13 cellular contexts compared by ENCODE assay signal in genomic region chr2:69196327-69197117, GRCh38.
DNase-seq lines count a peak whose midpoint lies in the region; ATAC-seq, FAIRE-seq and TF ChIP-seq lines count a peak whose summit lies in the region.
"Had no signal": no experiment of that assay in that cellular context is flagged by ENCODE, and none has a peak within 500 bp of the region (broad histone marks: within the 10 kb centered on the region; RNA-seq: fewer than 3 reads in every experiment).

No MANE protein-coding gene starts in this region.

- intact Hi-C loops in breast epithelium (cut with DNase I; ENCODE audit: low total_unique reads) (no loop called here), mucosa of descending colon (cut with DNase I, micrococcal nuclease) (no loop called here)

- TF ChIP-seq RAD21 in A549 (conservative IDR thresholded peaks at IDR 0.05 in 1 of 2, IDR thresholded peaks at IDR 0.05 in 1 of 2), result no peak

- no peak overlapping the region for H3K4me3 ChIP-seq in A549
- H3K4me3 ChIP-seq in breast epithelium, result no peak overlapping the region
- H3K4me3 ChIP-seq in mucosa of descending colon, result no peak overlapping the region
- H3K4me3 ChIP-seq: cardiac muscle cell had no signal

- no peak for TF ChIP-seq CTCF in A549 (IDR thresholded peaks at IDR 0.05)
- no peak for TF ChIP-seq CTCF in breast epithelium (IDR thresholded peaks at IDR 0.05)
- no peak for TF ChIP-seq CTCF in mucosa of descending colon (IDR thresholded peaks at IDR 0.05)

- no peaks in the 10 kb centered on the region for H3K27me3 ChIP-seq in breast epithelium
- H3K27me3 ChIP-seq: cardiac muscle cell had no signal

- H3K9me3 ChIP-seq in A549 (no peaks in the 10 kb centered on the region), breast epithelium (no peaks in the 10 kb centered on the region), mucosa of descending colon (no peaks in the 10 kb centered on the region)

- CTCF ChIA-PET in A549 (lab: Yijun Ruan, JAX), result interaction anchor here (0.7 to 3.8 kb wide), 7 partner anchors 9 to 561 kb away, joined by 3 to 15 read pairs (median 3); no protein-coding TSS in a partner anchor

- TF ChIP-seq EP300 in A549 (IDR thresholded peaks at IDR 0.05), result no peak

- H3K4me1 ChIP-seq in A549, result peaks cover 5% of the 10 kb centered on the region; the same call in 1 of the 3 replicates
- H3K4me1 ChIP-seq in breast epithelium, result no peaks in the 10 kb centered on the region
- peaks cover 2% of the 10 kb centered on the region for H3K4me1 ChIP-seq in mucosa of descending colon (ENCODE audit: low read depth)

- H3K27ac ChIP-seq in A549 (peak overlapping the region in 1 of 2 experiments; percentile 9; a peak in 1 of 6 replicates), breast epithelium (peak overlapping the region; percentile 54 to 73)
- H3K27ac ChIP-seq: cardiac muscle cell, parathyroid adenoma had no signal

- H3K36me3 ChIP-seq in breast epithelium, result no peaks in the 10 kb centered on the region
- H3K36me3 ChIP-seq in mucosa of descending colon (ENCODE audit: low read depth), result no peaks in the 10 kb centered on the region

- DNase-seq in A549 (ENCODE audit: low read depth in 1 of 2, low spot score in 1 of 2), result peak in 1 of 2 experiments; percentile 58
- peak; percentile 92 for DNase-seq in HCEC 1CT
- no peak for DNase-seq in breast epithelium (ENCODE audit: low spot score in 2 of 2)
- no peak for DNase-seq in mucosa of descending colon
- DNase-seq in activated CD4-positive, alpha-beta T cell treated with anti-CD3 and anti-CD28 coated beads for 1 hour, result no peak
- DNase-seq in D341Med (ENCODE audit: low spot score), result no peak
- DNase-seq: activated CD4-positive, alpha-beta T cell treated with anti-CD3 and anti-CD28 coated beads, Interleukin-2, amount 50 U/mL, for 4 hours; CD4-positive, alpha-beta memory T cell; stimulated activated CD8-positive, alpha-beta memory T cell treated with anti-CD3 and anti-CD28 coated beads, Interleukin-4, amount 100 ng/mL, for 48 hours had no signal

- H3K4me2 ChIP-seq in A549, result no peak overlapping the region

- no peak for TF ChIP-seq POLR2A in A549 (IDR thresholded peaks at IDR 0.05; ENCODE audit: low read length)
- no peak for TF ChIP-seq POLR2A in breast epithelium (IDR thresholded peaks at IDR 0.05)

- WGBS in A549 (ENCODE audit: missing lambda C conversion rate), result 86% methylated on average over 9 of the region's 9 CpGs

- POLR2A ChIA-PET in A549 (lab: Yijun Ruan, JAX), result no interaction called here

- no peak for FAIRE-seq in A549 (lab: Jason Lieb, UNC)

- ATAC-seq in A549 (peak; percentile 52 to 69; a peak in 5 of 6 replicates), mucosa of descending colon (peak; percentile 39), GM18907 (IDR thresholded peaks at IDR 0.05; ENCODE audit: unreplicated experiment) (no peak), HG03039 (IDR thresholded peaks at IDR 0.05; ENCODE audit: unreplicated experiment) (no peak)

TF ChIP-seq in A549, 52 proteins besides CTCF, POLR2A, EP300 and RAD21:
- TF ChIP-seq CEBPB (IDR thresholded peaks at IDR 0.05), result peak in 1 of 2 experiments; percentile 73; a peak in 2 of 4 replicates
- TF ChIP-seq TP53 (CRISPR knock-in tag; IDR thresholded peaks at IDR 0.05), result 0 out of 2 replicates have a peak, but pooled peaks have one; percentile 35
- TF ChIP-seq ZC3H11A (IDR thresholded peaks at IDR 0.05), result no peak
- 0 out of 2 replicates have a peak, but pooled peaks have one; percentile 43 for TF ChIP-seq RFX5 (IDR thresholded peaks at IDR 0.05)

Comparison
In these comparisons a context has a peak if more than half of its experiments do, and no peak if none do; other contexts are left out.
1. ATAC-seq: peak in A549 (2 of 2) and mucosa of descending colon (single experiment); none in GM18907 (single experiment) and HG03039 (single experiment).